ENCODE assay signal across 8 cellular contexts in the genomic region with DNA sequence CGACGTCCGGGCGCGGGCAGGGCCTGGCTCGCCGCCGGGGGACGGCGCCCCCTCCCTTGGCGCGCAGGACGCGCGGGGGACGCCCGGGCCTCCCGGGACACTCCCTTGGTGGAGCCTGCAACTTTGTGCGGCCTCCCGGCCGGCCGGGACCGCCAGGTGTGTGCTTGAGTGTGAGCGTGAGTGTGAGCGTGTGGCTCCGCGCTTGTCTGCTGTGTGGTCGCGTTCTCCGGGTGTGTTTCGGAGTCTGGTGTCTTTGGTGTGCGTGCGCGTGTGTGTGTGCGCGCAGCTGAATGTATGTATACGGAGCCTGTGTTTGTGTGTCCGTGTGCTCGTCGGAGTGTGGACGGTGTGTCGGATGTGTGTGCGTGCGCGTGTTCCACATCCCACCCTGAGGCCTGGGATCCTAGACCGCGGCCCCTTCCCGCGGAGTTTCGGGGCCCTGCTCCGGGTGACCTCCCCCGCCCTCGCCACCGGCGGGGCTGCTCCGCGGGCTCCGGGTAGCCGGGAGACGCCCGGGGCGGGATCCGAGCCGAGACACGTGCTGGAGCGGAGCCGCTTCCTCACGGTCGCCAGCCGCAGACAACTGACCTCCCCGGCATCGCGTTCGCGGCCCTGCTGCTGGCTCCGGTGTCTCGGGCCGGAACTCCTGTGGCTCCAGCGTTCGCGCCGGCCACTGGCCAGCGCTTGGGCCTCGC. TPM values are rescaled to one million over a fixed set of nuclear protein-coding genes. Genes with fewer than 3 reads are reported as not detected.
DNase-seq lines count a peak whose midpoint lies in the region; ATAC-seq and TF ChIP-seq lines count a peak whose summit lies in the region.

No MANE protein-coding gene starts in this region.

- peak overlapping the region; percentile 32 for H3K27ac ChIP-seq in parathyroid adenoma

- no peaks in the 10 kb centered on the region for H3K9me3 Mint-ChIP-seq in activated CD4-positive, alpha-beta T cell treated with anti-CD3 and anti-CD28 coated beads, Interleukin-2, amount 10 ng/mL, durations not matched to agents 7 days and 5 days

- H2AFZ ChIP-seq in parathyroid adenoma: peak overlapping the region; percentile 83

- ATAC-seq in Right ventricle myocardium superior (ENCODE audit: poor library complexity): peak; percentile 65
- ATAC-seq in GM21717 (IDR thresholded peaks at IDR 0.05; ENCODE audit: unreplicated experiment): no peak

- no peaks in the 10 kb centered on the region for H3K9me3 ChIP-seq in parathyroid adenoma (ENCODE audit: control insufficient read depth, low read length)

- CTCF ChIA-PET in activated CD4-positive, alpha-beta T cell treated with anti-CD3 and anti-CD28 coated beads, Interleukin-2, amount 10 ng/mL, durations not matched to agents 7 days and 5 days (lab: Charles Lee): interaction anchor here (0.6 kb wide), 1 partner anchor 823 kb away, joined by 6 read pairs; no protein-coding TSS in a partner anchor

- no peak overlapping the region for H3K9ac ChIP-seq in parathyroid adenoma

- POLR2A ChIA-PET in activated CD4-positive, alpha-beta T cell treated with anti-CD3 and anti-CD28 coated beads, Interleukin-2, amount 10 ng/mL, durations not matched to agents 7 days and 5 days (lab: Charles Lee): no interaction called here

- H3K36me3 ChIP-seq in parathyroid adenoma (ENCODE audit: control insufficient read depth, insufficient read depth, low read length): no peaks in the 10 kb centered on the region

- no peak for TF ChIP-seq CTCF in parathyroid adenoma (IDR thresholded peaks at IDR 0.05)

- peak overlapping the region; percentile 60 for H3K4me2 ChIP-seq in parathyroid adenoma (ENCODE audit: low read length)

- peak overlapping the region; percentile 46 for H3K4me3 Mint-ChIP-seq in activated CD4-positive, alpha-beta T cell treated with anti-CD3 and anti-CD28 coated beads, Interleukin-2, amount 10 ng/mL, durations not matched to agents 7 days and 5 days

- intact Hi-C loops in Right ventricle myocardium superior (cut with DNase I): loop anchor here (5.0 to 10.0 kb wide), 3 partner anchors 617 to 1469 kb away; no protein-coding TSS in a partner anchor

- H3K27me3 ChIP-seq in parathyroid adenoma (ENCODE audit: control insufficient read depth, insufficient read depth, low read length): no peaks in the 10 kb centered on the region

- DNase-seq in activated CD4-positive, alpha-beta T cell treated with anti-CD3 and anti-CD28 coated beads, Interleukin-2, amount 10 ng/mL, durations not matched to agents 7 days and 5 days: no peak
- no peak for DNase-seq in activated CD4-positive, alpha-beta T cell treated with anti-CD3 and anti-CD28 coated beads, Interleukin-2, amount 50 U/mL, for 1 hour
- peak; percentile 34 to 35 for DNase-seq in activated T-cell treated with anti-CD3 and anti-CD28 coated beads, Interleukin-2, amount 50 U/mL, for 48 hours
- DNase-seq in Right ventricle myocardium superior (peak; percentile 77), NOMO-1 treated with DMSO at 0.1 percent for 48 hours (lab: John Stamatoyannopoulos, UW; ENCODE audit: unreplicated experiment) (no peak)
- no peak for DNase-seq in NK-92 treated with Interleukin-12 subunit alpha and Interleukin-12 subunit beta, amount 100 ng/mL, for 24 hours (lab: John Stamatoyannopoulos, UW)

- peaks cover 7% of the 10 kb centered on the region for H3K4me1 ChIP-seq in parathyroid adenoma

- H3K36me3 Mint-ChIP-seq in activated CD4-positive, alpha-beta T cell treated with anti-CD3 and anti-CD28 coated beads, Interleukin-2, amount 10 ng/mL, durations not matched to agents 7 days and 5 days (ENCODE audit: low read depth): peaks cover 1% of the 10 kb centered on the region

- peaks cover 18% of the 10 kb centered on the region for H3K4me1 Mint-ChIP-seq in activated CD4-positive, alpha-beta T cell treated with anti-CD3 and anti-CD28 coated beads, Interleukin-2, amount 10 ng/mL, durations not matched to agents 7 days and 5 days

- H3K27me3 Mint-ChIP-seq in activated CD4-positive, alpha-beta T cell treated with anti-CD3 and anti-CD28 coated beads, Interleukin-2, amount 10 ng/mL, durations not matched to agents 7 days and 5 days: peaks cover 55% of the 10 kb centered on the region

- no peak overlapping the region for H3K27ac Mint-ChIP-seq in activated CD4-positive, alpha-beta T cell treated with anti-CD3 and anti-CD28 coated beads, Interleukin-2, amount 10 ng/mL, durations not matched to agents 7 days and 5 days

- H3K79me2 ChIP-seq in parathyroid adenoma: no peaks in the 10 kb centered on the region

- peak overlapping the region; percentile 50 for H3K4me3 ChIP-seq in parathyroid adenoma (ENCODE audit: low read depth, low read length)

RNA-seq across cellular contexts. Expression of gene PTPRU, which starts 1.7 kb away (rescaled TPM):
- under 1 TPM; 0.22 to 0.31 TPM for total RNA-seq in activated CD4-positive, alpha-beta T cell treated with anti-CD3 and anti-CD28 coated beads, Interleukin-2, amount 10 ng/mL, durations not matched to agents 7 days and 5 days
- 22.1 TPM for total RNA-seq in Right ventricle myocardium superior

RNA-seq across cellular contexts. Expression of gene MECR, which starts 7.3 kb away (rescaled TPM):
- total RNA-seq in activated CD4-positive, alpha-beta T cell treated with anti-CD3 and anti-CD28 coated beads, Interleukin-2, amount 10 ng/mL, durations not matched to agents 7 days and 5 days: 10 to 100 TPM; 16.4 to 19.7 TPM
- 33.1 TPM for total RNA-seq in Right ventricle myocardium superior

RNA-seq across cellular contexts. Expression of gene SRSF4, which starts 56.4 kb away (rescaled TPM):
- 100 to 1,000 TPM; 116 to 123 TPM for total RNA-seq in activated CD4-positive, alpha-beta T cell treated with anti-CD3 and anti-CD28 coated beads, Interleukin-2, amount 10 ng/mL, durations not matched to agents 7 days and 5 days
- 50.9 TPM for total RNA-seq in Right ventricle myocardium superior

Comparison
In these comparisons a context has a peak if more than half of its experiments do, and no peak if none do; other contexts are left out.
1. DNase-seq: peak in activated T-cell treated with anti-CD3 and anti-CD28 coated beads, Interleukin-2, amount 50 U/mL, for 48 hours (2 of 2) and Right ventricle myocardium superior (single experiment); none in activated CD4-positive, alpha-beta T cell treated with anti-CD3 and anti-CD28 coated beads, Interleukin-2, amount 10 ng/mL, durations not matched to agents 7 days and 5 days (single experiment), activated CD4-positive, alpha-beta T cell treated with anti-CD3 and anti-CD28 coated beads, Interleukin-2, amount 50 U/mL, for 1 hour (single experiment), NK-92 treated with Interleukin-12 subunit alpha and Interleukin-12 subunit beta, amount 100 ng/mL, for 24 hours (single experiment) and NOMO-1 treated with DMSO at 0.1 percent for 48 hours (single experiment).
2. RNA of gene PTPRU, which starts 1.7 kb away (total RNA-seq): 22.1 TPM in Right ventricle myocardium superior (single experiment); 0.22 to 0.31 TPM in activated CD4-positive, alpha-beta T cell treated with anti-CD3 and anti-CD28 coated beads, Interleukin-2, amount 10 ng/mL, durations not matched to agents 7 days and 5 days; every median in the first group is over 10 times any median in the second.